In the genomic region with DNA sequence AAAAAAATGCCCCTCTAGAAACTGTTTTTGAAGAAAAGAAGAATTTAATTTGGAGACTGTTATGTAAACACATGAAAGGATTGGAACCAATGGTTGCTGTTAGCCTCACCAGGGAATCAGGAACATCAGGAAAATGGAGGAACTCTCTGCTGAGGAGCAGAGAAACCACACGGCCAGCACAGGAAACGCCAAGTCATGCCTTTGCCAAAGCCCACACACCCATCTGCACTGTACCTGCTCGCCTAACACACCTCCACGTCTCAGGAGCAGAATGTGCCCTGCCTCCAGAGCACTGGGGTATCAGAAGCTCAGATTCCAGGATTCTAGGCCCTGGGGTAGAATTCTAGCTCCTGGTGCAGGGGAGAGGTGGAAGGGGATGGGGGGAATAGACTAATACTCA, we compare ENCODE assay signal across 1 cellular context.
TF ChIP-seq lines count a peak whose summit lies in the region.

No MANE protein-coding gene starts in this region.

TF ChIP-seq in H1, 55 proteins besides CTCF, POLR2A, EP300 and RAD21:
- TF ChIP-seq CHD2 (IDR thresholded peaks at IDR 0.05; ENCODE audit: low read length) (no peak), TEAD4 (IDR thresholded peaks at IDR 0.05; ENCODE audit: low read depth, low read length) (no peak), SP1 (IDR thresholded peaks at IDR 0.05; ENCODE audit: low read depth, low read length) (no peak), EGR1 (IDR thresholded peaks at IDR 0.05; ENCODE audit: borderline replicate concordance, low read depth, low read length) (no peak), CEBPB (IDR thresholded peaks at IDR 0.05; ENCODE audit: low read depth, low read length) (no peak), PHF8 (conservative IDR thresholded peaks at IDR 0.05; ENCODE audit: low read depth, low read length) (no peak), EZH2 (IDR thresholded peaks at IDR 0.05; ENCODE audit: low read depth, low read length, severe bottlenecking) (no peak)
- TF ChIP-seq, protein P1, sequence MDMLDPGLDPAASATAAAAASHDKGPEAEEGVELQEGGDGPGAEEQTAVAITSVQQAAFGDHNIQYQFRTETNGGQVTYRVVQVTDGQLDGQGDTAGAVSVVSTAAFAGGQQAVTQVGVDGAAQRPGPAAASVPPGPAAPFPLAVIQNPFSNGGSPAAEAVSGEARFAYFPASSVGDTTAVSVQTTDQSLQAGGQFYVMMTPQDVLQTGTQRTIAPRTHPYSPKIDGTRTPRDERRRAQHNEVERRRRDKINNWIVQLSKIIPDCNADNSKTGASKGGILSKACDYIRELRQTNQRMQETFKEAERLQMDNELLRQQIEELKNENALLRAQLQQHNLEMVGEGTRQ (IDR thresholded peaks at IDR 0.05; ENCODE audit: low read length) = no peak
